In the genomic region with DNA sequence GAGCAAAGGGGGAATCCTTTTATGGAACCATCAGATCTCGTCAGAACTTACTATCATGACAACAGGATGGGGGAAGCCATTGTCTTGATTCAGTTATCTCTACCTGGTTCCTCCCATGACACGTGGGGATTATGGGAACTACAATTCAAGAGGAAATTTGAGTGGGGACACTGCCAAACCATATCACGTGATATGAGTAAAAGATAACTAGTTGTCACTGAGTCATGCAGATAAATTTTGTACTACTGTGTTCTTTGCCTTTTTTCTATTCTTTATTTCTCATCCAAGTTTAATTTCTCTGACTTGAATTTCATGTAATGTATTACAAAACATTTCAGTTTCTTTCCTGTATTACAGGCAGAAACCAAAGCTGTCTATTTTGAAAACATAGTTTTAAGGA, we compare ENCODE assay signal across 26 cellular contexts.
"Had no signal": no experiment of that assay in that cellular context is flagged by ENCODE, and none has a peak within 500 bp of the region (broad histone marks: within the 10 kb centered on the region; RNA-seq: fewer than 3 reads in every experiment).

No MANE protein-coding gene starts in this region.

- H3K4me1 ChIP-seq: esophagus squamous epithelium, gastrocnemius medialis, heart right ventricle, left lung, lower lobe of right lung had no signal

- DNase-seq: dermis blood vessel endothelial cell; dorsolateral prefrontal cortex; effector CD4-positive, alpha-beta T cell; effector memory CD4-positive, alpha-beta T cell; erythroblast; esophagus squamous epithelium; foreskin fibroblast; foreskin melanocyte; gastrocnemius medialis; glutamatergic neuron; head of caudate nucleus; heart right ventricle; hippocampal formation; left cardiac atrium; left lung; left ventricle myocardium superior; lower lobe of right lung; mesenchymal stem cell; mucosa of descending colon; naive B cell had no signal

- ATAC-seq: esophagus mucosa, gastrocnemius medialis, heart right ventricle, left cardiac atrium, left lung, left ventricle myocardium superior, lower lobe of right lung, mucosa of descending colon had no signal

- H3K27me3 ChIP-seq: dorsolateral prefrontal cortex, esophagus squamous epithelium, gastrocnemius medialis, heart right ventricle, left lung had no signal

- FAIRE-seq: colon, endometrium, keratinocyte had no signal

- H3K36me3 ChIP-seq: esophagus squamous epithelium, gastrocnemius medialis, heart right ventricle, left lung, lower lobe of right lung had no signal

- H3K9me3 ChIP-seq: esophagus squamous epithelium, gastrocnemius medialis, mucosa of descending colon had no signal

- H3K4me3 ChIP-seq: coronary artery, dorsolateral prefrontal cortex, esophagus squamous epithelium, gastrocnemius medialis, heart right ventricle, left lung, lower lobe of right lung, mucosa of descending colon had no signal

- H3K27ac ChIP-seq: coronary artery, dorsolateral prefrontal cortex, epithelial cell of prostate, esophagus squamous epithelium, gastrocnemius medialis, heart right ventricle, left lung, lower lobe of right lung had no signal
